In the genomic region with DNA sequence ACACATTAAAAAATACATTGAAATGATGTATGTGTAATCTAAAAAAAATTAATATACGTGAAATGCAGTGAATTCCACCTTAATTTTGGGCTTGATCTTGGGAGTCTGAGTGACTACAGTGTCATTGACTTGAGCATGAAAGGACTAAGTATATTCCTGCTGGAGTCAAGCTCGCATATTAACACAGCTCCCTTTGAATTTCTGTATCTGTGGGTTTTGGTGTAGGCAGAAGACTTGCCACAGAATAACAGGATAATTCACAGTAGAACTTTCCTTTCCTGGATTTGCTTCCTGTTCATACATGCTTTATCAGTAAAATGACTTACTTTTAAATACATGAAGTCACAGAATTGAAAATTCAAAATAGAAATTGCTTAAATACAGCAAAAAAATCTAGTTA, we compare ENCODE assay signal across 24 cellular contexts.
"Had no signal": no experiment of that assay in that cellular context is flagged by ENCODE, and none has a peak within 500 bp of the region (broad histone marks: within the 10 kb centered on the region; RNA-seq: fewer than 3 reads in every experiment).

No MANE protein-coding gene starts in this region.

- H3K9me3 ChIP-seq: lower lobe of right lung, ovary, psoas muscle, right atrium auricular region, right lobe of liver, testis, tibial artery, upper lobe of right lung had no signal

- DNase-seq: heart right ventricle; kidney; left colon; left lung; lower lobe of right lung; mammary epithelial cell; mesendoderm; naive B cell; ovary; psoas muscle; right lobe of liver; stimulated activated CD4-positive, alpha-beta T cell treated with anti-CD3 and anti-CD28 coated beads, Interleukin-12 subunit alpha, Interleukin-12 subunit beta, amount 100 ng/mL, for 4 hours; stimulated activated CD4-positive, alpha-beta T cell treated with anti-CD3 and anti-CD28 coated beads, Interleukin-15, amount 100 ng/mL, for 24 hours; stimulated activated CD4-positive, alpha-beta T cell treated with anti-CD3 and anti-CD28 coated beads, Interleukin-2, amount 100 ng/mL, for 24 hours; stimulated activated CD4-positive, alpha-beta T cell treated with anti-CD3 and anti-CD28 coated beads, Interleukin-4, amount 100 ng/mL, for 1 hour; stimulated activated naive B cell treated with anti-CD40 and anti-IgM and Interleukin-4, amounts not matched to agents 10 μg/mL and 1 μg/mL and 100 μg/mL, for 72 hours; stimulated activated naive CD8-positive, alpha-beta T cell treated with anti-CD3 and anti-CD28 coated beads, Interleukin-15, Interleukin-2, amounts not matched to agents 100 U/mL and 50 U/mL, for 24 hours; stomach; testis; tibial artery; trophoblast cell; upper lobe of right lung had no signal

- H3K4me3 ChIP-seq: heart right ventricle, hepatocyte, left lung, lower lobe of right lung, ovary, psoas muscle, right atrium auricular region, right lobe of liver, stomach, testis, tibial artery, upper lobe of right lung had no signal

- H3K27me3 ChIP-seq: heart right ventricle, hepatocyte, left lung, ovary, right atrium auricular region, right lobe of liver, stomach, testis, tibial artery, upper lobe of right lung had no signal

- H3K36me3 ChIP-seq: heart right ventricle, left lung, lower lobe of right lung, ovary, right atrium auricular region, right lobe of liver, stomach, tibial artery, upper lobe of right lung had no signal

- H3K27ac ChIP-seq: heart right ventricle, hepatocyte, left lung, lower lobe of right lung, ovary, psoas muscle, right atrium auricular region, right lobe of liver, stomach, testis, tibial artery, upper lobe of right lung had no signal

- H3K4me1 ChIP-seq: left lung, lower lobe of right lung, psoas muscle, right atrium auricular region, right lobe of liver, testis, upper lobe of right lung had no signal
